ENCODE assay signal across 12 cellular contexts in genomic region chr15:92707880-92708551, GRCh38.
"Had no signal": no experiment of that assay in that cellular context is flagged by ENCODE, and none has a peak within 500 bp of the region (broad histone marks: within the 10 kb centered on the region; RNA-seq: fewer than 3 reads in every experiment).

No MANE protein-coding gene starts in this region.

- H3K36me3 ChIP-seq: stomach, upper lobe of right lung had no signal

- H3K27ac ChIP-seq: stomach, testis, upper lobe of right lung had no signal

- H3K4me1 ChIP-seq: stomach, testis, upper lobe of right lung had no signal

- H3K4me3 ChIP-seq: smooth muscle cell, stomach, testis, upper lobe of right lung had no signal

- H3K4me2 ChIP-seq: smooth muscle cell had no signal

- H3K27me3 ChIP-seq: stomach, testis, upper lobe of right lung had no signal

- ATAC-seq: activated CD8-positive, alpha-beta T cell treated with anti-CD3 and anti-CD28 coated beads, Interleukin-2, amount 10 ng/mL, durations not matched to agents 7 days and 5 days; upper lobe of right lung had no signal

- H3K9me3 Mint-ChIP-seq: natural killer cell treated with Interleukin-12 subunit alpha and Interleukin-12 subunit beta and Interleukin-15 and Interleukin-18, amount 100 ng/mL, for 72 hours; T-helper 2 cell treated with Interferon-gamma antibody and Interleukin-4, amounts not matched to agents 5 μg/mL and 100 μg/mL, for 36 hours had no signal

- H3K36me3 Mint-ChIP-seq: natural killer cell treated with Interleukin-12 subunit alpha and Interleukin-12 subunit beta and Interleukin-15 and Interleukin-18, amount 100 ng/mL, for 72 hours had no signal

- H3K9me3 ChIP-seq: stomach, testis, upper lobe of right lung had no signal

- H3K4me3 Mint-ChIP-seq: activated CD8-positive, alpha-beta T cell treated with anti-CD3 and anti-CD28 coated beads, Interleukin-2, amount 10 ng/mL, durations not matched to agents 7 days and 5 days; natural killer cell treated with Interleukin-12 subunit alpha and Interleukin-12 subunit beta and Interleukin-15 and Interleukin-18, amount 100 ng/mL, for 72 hours; T-helper 2 cell treated with Interferon-gamma antibody and Interleukin-4, amounts not matched to agents 5 μg/mL and 100 μg/mL, for 36 hours had no signal

- H3K27ac Mint-ChIP-seq: activated CD8-positive, alpha-beta T cell treated with anti-CD3 and anti-CD28 coated beads, Interleukin-2, amount 10 ng/mL, durations not matched to agents 7 days and 5 days; natural killer cell treated with Interleukin-12 subunit alpha and Interleukin-12 subunit beta and Interleukin-15 and Interleukin-18, amount 100 ng/mL, for 72 hours; T-helper 2 cell treated with Interferon-gamma antibody and Interleukin-4, amounts not matched to agents 5 μg/mL and 100 μg/mL, for 36 hours had no signal

- DNase-seq: activated CD4-positive, CD25-positive, alpha-beta regulatory T cell treated with anti-CD3 and anti-CD28 coated beads, Interleukin-2, amount 50 U/mL, for 72 hours; activated CD8-positive, alpha-beta T cell treated with anti-CD3 and anti-CD28 coated beads, Interleukin-2, amount 10 ng/mL, durations not matched to agents 7 days and 5 days; glutamatergic neuron; kidney glomerular epithelial cell; right cardiac atrium; stomach; SW 1271; testis; upper lobe of right lung had no signal
